Comparison of ENCODE assay signal across 8 cellular contexts in genomic region chr7:2405601-2406345, GRCh38. TPM values are rescaled to one million over a fixed set of nuclear protein-coding genes. Genes with fewer than 3 reads are reported as not detected.
DNase-seq lines count a peak whose midpoint lies in the region; ATAC-seq, FAIRE-seq and TF ChIP-seq lines count a peak whose summit lies in the region.

No MANE protein-coding gene starts in this region.

- H3K4me1 Mint-ChIP-seq in activated CD8-positive, alpha-beta T cell treated with anti-CD3 and anti-CD28 coated beads, Interleukin-2, amount 10 ng/mL, durations not matched to agents 7 days and 5 days (ENCODE audit: low read depth) = peaks cover 69% of the 10 kb centered on the region

- peak overlapping the region; percentile 93 for H3K27ac Mint-ChIP-seq in activated CD8-positive, alpha-beta T cell treated with anti-CD3 and anti-CD28 coated beads, Interleukin-2, amount 10 ng/mL, durations not matched to agents 7 days and 5 days

- no peaks in the 10 kb centered on the region for H3K9me3 Mint-ChIP-seq in activated CD8-positive, alpha-beta T cell treated with anti-CD3 and anti-CD28 coated beads, Interleukin-2, amount 10 ng/mL, durations not matched to agents 7 days and 5 days (ENCODE audit: insufficient read depth)

- H3K4me2 ChIP-seq in BLaER1 = peak overlapping the region; percentile 98

- TF ChIP-seq CTCF in mucosa of descending colon (IDR thresholded peaks at IDR 0.05) = no peak

- CTCF ChIA-PET in activated CD8-positive, alpha-beta T cell treated with anti-CD3 and anti-CD28 coated beads, Interleukin-2, amount 10 ng/mL, durations not matched to agents 7 days and 5 days (lab: Charles Lee) = interaction anchor here (0.9 to 1.9 kb wide), 11 partner anchors 13 to 314 kb away, joined by 3 to 9 read pairs (median 3); no protein-coding TSS in a partner anchor

- H3K9me3 ChIP-seq in BLaER1 (no peaks in the 10 kb centered on the region), mucosa of descending colon (no peaks in the 10 kb centered on the region)

- H3K9ac ChIP-seq in BLaER1 = peak overlapping the region; percentile 89

- H3K36me3 ChIP-seq in BLaER1 (no peaks in the 10 kb centered on the region), mucosa of descending colon (ENCODE audit: low read depth) (no peaks in the 10 kb centered on the region)

- H3K4me1 ChIP-seq in BLaER1 (peaks cover 87% of the 10 kb centered on the region), mucosa of descending colon (ENCODE audit: low read depth) (peaks cover 9% of the 10 kb centered on the region)

- H3K27me3 Mint-ChIP-seq in activated CD8-positive, alpha-beta T cell treated with anti-CD3 and anti-CD28 coated beads, Interleukin-2, amount 10 ng/mL, durations not matched to agents 7 days and 5 days (ENCODE audit: low read depth) = no peaks in the 10 kb centered on the region

- intact Hi-C loops in mucosa of descending colon (cut with DNase I, micrococcal nuclease) = no loop called here

- ATAC-seq in GM19452 (IDR thresholded peaks at IDR 0.05; ENCODE audit: unreplicated experiment) (peak; percentile 57), HG03520 (IDR thresholded peaks at IDR 0.05; ENCODE audit: unreplicated experiment) (peak; percentile 49), mucosa of descending colon (peak; percentile 4)
- ATAC-seq in activated CD8-positive, alpha-beta T cell treated with anti-CD3 and anti-CD28 coated beads, Interleukin-2, amount 10 ng/mL, durations not matched to agents 7 days and 5 days = peak; percentile 53

- peaks cover 49% of the 10 kb centered on the region for H4K20me1 ChIP-seq in BLaER1

- DNase-seq in activated CD8-positive, alpha-beta T cell treated with anti-CD3 and anti-CD28 coated beads, Interleukin-2, amount 10 ng/mL, durations not matched to agents 7 days and 5 days = peak; percentile 90
- DNase-seq in mucosa of descending colon (peak in 2 of 3 donors; percentile 46 to 67), frontal cortex (ENCODE audit: low spot score in 2 of 2) (no peak), nucleus accumbens (lab: John Stamatoyannopoulos, UW) (no peak), DMS153 treated with DMSO at 0.1 percent for 48 hours (lab: John Stamatoyannopoulos, UW; ENCODE audit: unreplicated experiment) (no peak)

- POLR2A ChIA-PET in activated CD8-positive, alpha-beta T cell treated with anti-CD3 and anti-CD28 coated beads, Interleukin-2, amount 10 ng/mL, durations not matched to agents 7 days and 5 days (lab: Charles Lee) = interaction anchor here (0.6 to 2.8 kb wide), 11 partner anchors 9 to 466 kb away, joined by 3 to 23 read pairs (median 5); partner anchors contain the start of gene EIF3B

- H3K4me3 ChIP-seq in BLaER1 = peak overlapping the region; percentile 86
- H3K4me3 ChIP-seq in mucosa of descending colon = no peak overlapping the region

- no peaks in the 10 kb centered on the region; the same call in 1 of the 2 replicates for H3K27me3 ChIP-seq in BLaER1

- peak overlapping the region; percentile 53 for H3K27ac ChIP-seq in BLaER1

- FAIRE-seq in frontal cortex (lab: Jason Lieb, UNC) = no peak

- peaks cover 46% of the 10 kb centered on the region for H3K36me3 Mint-ChIP-seq in activated CD8-positive, alpha-beta T cell treated with anti-CD3 and anti-CD28 coated beads, Interleukin-2, amount 10 ng/mL, durations not matched to agents 7 days and 5 days (ENCODE audit: low read depth)

- H3K4me3 Mint-ChIP-seq in activated CD8-positive, alpha-beta T cell treated with anti-CD3 and anti-CD28 coated beads, Interleukin-2, amount 10 ng/mL, durations not matched to agents 7 days and 5 days = peak overlapping the region; percentile 78

RNA-seq across cellular contexts. Expression of gene CHST12, which starts 2.4 kb away (rescaled TPM):
- total RNA-seq in activated CD8-positive, alpha-beta T cell treated with anti-CD3 and anti-CD28 coated beads, Interleukin-2, amount 10 ng/mL, durations not matched to agents 7 days and 5 days = 10 to 100 TPM; 47.9 to 49.0 TPM
- total RNA-seq in mucosa of descending colon (10 to 100 TPM; 10.7 to 20.9 (median 12.2) TPM), frontal cortex (2.0 TPM)

RNA-seq across cellular contexts. Expression of gene EIF3B, which starts 51.1 kb away (rescaled TPM):
- total RNA-seq in activated CD8-positive, alpha-beta T cell treated with anti-CD3 and anti-CD28 coated beads, Interleukin-2, amount 10 ng/mL, durations not matched to agents 7 days and 5 days = 100 to 1,000 TPM; 174 to 184 TPM
- total RNA-seq in mucosa of descending colon = 100 to 1,000 TPM in 2 of 3 donors, 10 to 100 TPM in 1; 91.6 to 127 (median 110) TPM
- total RNA-seq in frontal cortex = 62.8 TPM

Comparison
In these comparisons a context has a peak if more than half of its experiments do, and no peak if none do; other contexts are left out.
1. ATAC-seq: peak in every context shown above with its lines; median percentile 57 in GM19452; 53 in activated CD8-positive, alpha-beta T cell treated with anti-CD3 and anti-CD28 coated beads, Interleukin-2, amount 10 ng/mL, durations not matched to agents 7 days and 5 days; 49 in HG03520; 4 in mucosa of descending colon.
2. DNase-seq: peak in activated CD8-positive, alpha-beta T cell treated with anti-CD3 and anti-CD28 coated beads, Interleukin-2, amount 10 ng/mL, durations not matched to agents 7 days and 5 days (single experiment) and mucosa of descending colon (2 of 3); none in frontal cortex (0 of 2), nucleus accumbens (0 of 56) and DMS153 treated with DMSO at 0.1 percent for 48 hours (single experiment).